In the genomic region with DNA sequence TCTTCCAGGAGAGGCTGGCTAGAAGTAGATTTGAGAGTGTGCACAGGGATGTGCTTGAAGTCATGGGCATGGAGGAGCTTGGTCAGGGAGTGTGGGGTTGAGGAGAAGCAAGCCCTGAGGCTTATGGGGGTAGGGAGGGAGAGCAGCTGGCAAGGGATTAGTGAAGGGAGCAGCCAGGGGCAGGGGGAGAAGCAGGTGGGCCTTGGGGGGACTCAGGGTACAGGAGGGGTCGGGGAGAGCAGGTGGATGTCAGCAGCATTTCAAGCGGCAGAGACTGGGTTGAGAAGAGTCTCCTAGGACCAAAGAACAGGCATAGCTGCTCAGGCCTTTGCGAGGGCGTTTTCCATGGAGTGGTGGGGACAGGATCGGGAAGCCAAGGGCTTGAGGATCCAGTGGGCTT, we compare ENCODE assay signal across 26 cellular contexts. TPM values are rescaled to one million over a fixed set of nuclear protein-coding genes. Genes with fewer than 3 reads are reported as not detected.
DNase-seq lines count a peak whose midpoint lies in the region; ATAC-seq, FAIRE-seq and TF ChIP-seq lines count a peak whose summit lies in the region.
"Had no signal": no experiment of that assay in that cellular context is flagged by ENCODE, and none has a peak within 500 bp of the region (broad histone marks: within the 10 kb centered on the region; RNA-seq: fewer than 3 reads in every experiment).

No MANE protein-coding gene starts in this region.

- H3K9ac ChIP-seq in HepG2 (ENCODE audit: insufficient read depth, low read depth, low read length), result no peak overlapping the region
- H3K9ac ChIP-seq: KMS-11 had no signal

- no peak for TF ChIP-seq EP300 in HepG2 (IDR thresholded peaks at IDR 0.05; ENCODE audit: low read depth in 2 of 2, low read length in 2 of 2)
- TF ChIP-seq EP300 in HepG2 (CRISPR knock-in tag; IDR thresholded peaks at IDR 0.05; ENCODE audit: borderline replicate concordance), result no peak

- POLR2A ChIA-PET in activated CD4-positive, alpha-beta T cell treated with anti-CD3 and anti-CD28 coated beads, Interleukin-2, amount 10 ng/mL, durations not matched to agents 7 days and 5 days (lab: Charles Lee), result no interaction called here
- POLR2A ChIA-PET in OCI-LY7 (lab: Charles Lee) (interaction anchor here (2.5 kb wide), 1 partner anchor 12 kb away, joined by 11 read pairs; no protein-coding TSS in a partner anchor), HepG2 (lab: Yijun Ruan, JAX) (no interaction called here)

- H3K27me3 Mint-ChIP-seq in activated CD4-positive, alpha-beta T cell treated with anti-CD3 and anti-CD28 coated beads, Interleukin-2, amount 10 ng/mL, durations not matched to agents 7 days and 5 days, result no peaks in the 10 kb centered on the region
- H3K27me3 Mint-ChIP-seq in activated CD4-positive, alpha-beta T cell treated with anti-CD3 and anti-CD28 coated beads, Interleukin-2, amount 10 ng/mL, durations not matched to agents 24 days and 14 days, result peaks cover 3% of the 10 kb centered on the region
- peaks cover 4% of the 10 kb centered on the region for H3K27me3 Mint-ChIP-seq in progenitor cell of endocrine pancreas

- in situ Hi-C loops in HepG2 (cut with HindIII; ENCODE audit: extremely low pct_ligation_motif_present, low pct_unique_long_range_greater_than_20kb), result no loop called here

- H3K9me2 ChIP-seq in OCI-LY7 (ENCODE audit: insufficient read depth, low read length), result no peaks in the 10 kb centered on the region

- H3K36me3 Mint-ChIP-seq in activated CD4-positive, alpha-beta T cell treated with anti-CD3 and anti-CD28 coated beads, Interleukin-2, amount 10 ng/mL, durations not matched to agents 7 days and 5 days (ENCODE audit: low read depth), result peaks cover 8% of the 10 kb centered on the region
- peaks cover 10% of the 10 kb centered on the region for H3K36me3 Mint-ChIP-seq in activated CD4-positive, alpha-beta T cell treated with anti-CD3 and anti-CD28 coated beads, Interleukin-2, amount 10 ng/mL, durations not matched to agents 24 days and 14 days (ENCODE audit: low read depth)
- peaks cover 4% of the 10 kb centered on the region for H3K36me3 Mint-ChIP-seq in progenitor cell of endocrine pancreas (ENCODE audit: insufficient read depth)

- 14% methylated on average over 5 of the region's 5 CpGs for WGBS in HepG2 (ENCODE audit: low lambda C conversion rate)

- intact Hi-C loops in activated CD4-positive, alpha-beta T cell treated with anti-CD3 and anti-CD28 coated beads, Interleukin-2, amount 10 ng/mL, durations not matched to agents 24 days and 14 days (cut with micrococcal nuclease), result no loop called here
- intact Hi-C loops in OCI-LY7 (cut with micrococcal nuclease; ENCODE audit: unreplicated experiment), result no loop called here
- intact Hi-C loops in HepG2 (cut with micrococcal nuclease; ENCODE audit: unreplicated experiment), result no loop called here

- TF ChIP-seq CTCF in C4-2B (conservative IDR thresholded peaks at IDR 0.05) (no peak), OCI-LY7 (conservative IDR thresholded peaks at IDR 0.05; ENCODE audit: low read length) (0 out of 2 replicates have a peak, but pooled peaks have one; percentile 16), HepG2 (CRISPR knock-in tag; IDR thresholded peaks at IDR 0.05) (no peak), progenitor cell of endocrine pancreas (IDR thresholded peaks at IDR 0.05; ENCODE audit: unreplicated experiment) (no peak)

- peak; percentile 13 for ATAC-seq in HepG2
- no peak for ATAC-seq in GM21717 (IDR thresholded peaks at IDR 0.05; ENCODE audit: unreplicated experiment)
- ATAC-seq: lower lobe of right lung had no signal

- CTCF ChIA-PET in activated CD4-positive, alpha-beta T cell treated with anti-CD3 and anti-CD28 coated beads, Interleukin-2, amount 10 ng/mL, durations not matched to agents 7 days and 5 days (lab: Charles Lee), result interaction anchor here (1.0 to 27.7 kb wide), 4 partner anchors 9 to 28 kb away, joined by 3 to 930 read pairs (median 4); a partner anchor contains a TSS
- CTCF ChIA-PET in OCI-LY7 (lab: Charles Lee; ENCODE audit: unreplicated experiment) (interaction anchor here (0.7 kb wide), 1 partner anchor 373 kb away, joined by 3 read pairs; no protein-coding TSS in a partner anchor), HepG2 (lab: Yijun Ruan, JAX; ENCODE audit: low intra/inter-chr PET ratio, low total read pairs) (no interaction called here)

- H3K9me3 ChIP-seq in OCI-LY7 (ENCODE audit: low read length) (no peaks in the 10 kb centered on the region), HepG2 (ENCODE audit: low read length) (no peaks in the 10 kb centered on the region)
- H3K9me3 ChIP-seq: BE2C, lower lobe of right lung had no signal

- peak overlapping the region; percentile 51 for H3K27ac ChIP-seq in C4-2B
- no peak overlapping the region for H3K27ac ChIP-seq in OCI-LY7 (ENCODE audit: low read depth, low read length, poor library complexity, severe bottlenecking)
- no peak overlapping the region for H3K27ac ChIP-seq in HepG2 (ENCODE audit: extremely low read length, insufficient read depth, low read length)
- H3K27ac ChIP-seq: KMS-11, lower lobe of right lung, VCaP had no signal

- H3K4me1 ChIP-seq in OCI-LY7 (ENCODE audit: insufficient read depth, low read length, poor library complexity, severe bottlenecking), result peaks cover 12% of the 10 kb centered on the region
- H3K4me1 ChIP-seq in HepG2 (ENCODE audit: insufficient read depth, low read length), result peaks cover 10% of the 10 kb centered on the region
- H3K4me1 ChIP-seq: BE2C, lower lobe of right lung had no signal

- H3K27me3 ChIP-seq in HepG2 (ENCODE audit: control insufficient read depth in 1 of 2, insufficient read depth in 2 of 2, low read length in 2 of 2), result peaks cover 0 to 8% of the 10 kb centered on the region in 2 experiments; a peak in 2 of 5 replicates
- H3K27me3 ChIP-seq: BE2C had no signal

- H3K36me3 ChIP-seq in OCI-LY7 (ENCODE audit: insufficient read depth, low read length) (peaks cover 16% of the 10 kb centered on the region), HepG2 (replicated peaks in 1 of 2; ENCODE audit: control insufficient read depth in 1 of 2, insufficient read depth in 2 of 2, low read length in 2 of 2) (no peaks in the 10 kb centered on the region; a peak in 1 of 5 replicates)

- H3K27ac Mint-ChIP-seq in activated CD4-positive, alpha-beta T cell treated with anti-CD3 and anti-CD28 coated beads, Interleukin-2, amount 10 ng/mL, durations not matched to agents 7 days and 5 days, result peak overlapping the region; percentile 68
- H3K27ac Mint-ChIP-seq in activated CD4-positive, alpha-beta T cell treated with anti-CD3 and anti-CD28 coated beads, Interleukin-2, amount 10 ng/mL, durations not matched to agents 24 days and 14 days, result no peak overlapping the region
- H3K27ac Mint-ChIP-seq in progenitor cell of endocrine pancreas, result no peak overlapping the region

- TF ChIP-seq POLR2A in HepG2 (IDR thresholded peaks at IDR 0.05; ENCODE audit: insufficient read depth in 1 of 2, low read depth in 2 of 2, low read length in 2 of 2), result no peak

- no peak overlapping the region for H3K4me3 Mint-ChIP-seq in activated CD4-positive, alpha-beta T cell treated with anti-CD3 and anti-CD28 coated beads, Interleukin-2, amount 10 ng/mL, durations not matched to agents 7 days and 5 days
- H3K4me3 Mint-ChIP-seq in activated CD4-positive, alpha-beta T cell treated with anti-CD3 and anti-CD28 coated beads, Interleukin-2, amount 10 ng/mL, durations not matched to agents 24 days and 14 days, result no peak overlapping the region
- H3K4me3 Mint-ChIP-seq in progenitor cell of endocrine pancreas (ENCODE audit: low read depth), result no peak overlapping the region

- no peak for DNase-seq in activated CD4-positive, alpha-beta T cell treated with anti-CD3 and anti-CD28 coated beads, Interleukin-2, amount 10 ng/mL, durations not matched to agents 7 days and 5 days
- no peak for DNase-seq in activated CD4-positive, alpha-beta T cell treated with anti-CD3 and anti-CD28 coated beads, Interleukin-2, amount 10 ng/mL, durations not matched to agents 24 days and 14 days
- DNase-seq in OCI-LY7 (ENCODE audit: low spot score) (no peak), HepG2 (ENCODE audit: low spot score) (no peak), progenitor cell of endocrine pancreas (ENCODE audit: low spot score, unreplicated experiment) (no peak), NCI-H345 (lab: John Stamatoyannopoulos, UW) (no peak)
- DNase-seq: activated CD4-positive, alpha-beta T cell treated with anti-CD3 and anti-CD28 coated beads, Interleukin-2, amount 50 U/mL, for 48 hours; BE2C; cortex of kidney; kidney; lower lobe of right lung; NCI-H187; SIG-M5; stimulated activated CD4-positive, alpha-beta T cell treated with anti-CD3 and anti-CD28 coated beads, Interleukin-4, amount 100 ng/mL, for 1 hour had no signal

- H3K4me2 ChIP-seq in OCI-LY7 (ENCODE audit: low read length) (0 out of 2 replicates have a peak overlapping the region, but pooled peaks have one; percentile 0), HepG2 (ENCODE audit: low read depth, low read length) (no peak overlapping the region)
- H3K4me2 ChIP-seq: KMS-11, smooth muscle cell had no signal

- peaks cover 15% of the 10 kb centered on the region for H3K4me1 Mint-ChIP-seq in activated CD4-positive, alpha-beta T cell treated with anti-CD3 and anti-CD28 coated beads, Interleukin-2, amount 10 ng/mL, durations not matched to agents 7 days and 5 days
- peaks cover 8% of the 10 kb centered on the region for H3K4me1 Mint-ChIP-seq in activated CD4-positive, alpha-beta T cell treated with anti-CD3 and anti-CD28 coated beads, Interleukin-2, amount 10 ng/mL, durations not matched to agents 24 days and 14 days
- H3K4me1 Mint-ChIP-seq in progenitor cell of endocrine pancreas (ENCODE audit: low read depth), result no peaks in the 10 kb centered on the region

- H3K4me3 ChIP-seq in OCI-LY7 (ENCODE audit: low read depth, low read length, poor library complexity, severe bottlenecking) (no peak overlapping the region), HepG2 (replicated peaks in 1 of 3; ENCODE audit: insufficient read depth in 1 of 3, low read depth in 2 of 3, low read length in 3 of 3) (no peak overlapping the region)
- H3K4me3 ChIP-seq: lower lobe of right lung, smooth muscle cell had no signal

- no peaks in the 10 kb centered on the region for H4K20me1 ChIP-seq in OCI-LY7 (ENCODE audit: insufficient read depth, low read length)
- H4K20me1 ChIP-seq in HepG2 (ENCODE audit: insufficient read depth, low read length), result no peaks in the 10 kb centered on the region

- BruUV-seq in OCI-LY7 (replicated peaks; lab: Mats Ljungman, UMichigan) (no TSS peak), HepG2 (replicated peaks; lab: Mats Ljungman, UMichigan) (no TSS peak)

- TF ChIP-seq RAD21 in HepG2 (CRISPR knock-in tag; IDR thresholded peaks at IDR 0.05), result no peak

- no peaks in the 10 kb centered on the region for H3K9me3 Mint-ChIP-seq in activated CD4-positive, alpha-beta T cell treated with anti-CD3 and anti-CD28 coated beads, Interleukin-2, amount 10 ng/mL, durations not matched to agents 7 days and 5 days
- no peaks in the 10 kb centered on the region for H3K9me3 Mint-ChIP-seq in activated CD4-positive, alpha-beta T cell treated with anti-CD3 and anti-CD28 coated beads, Interleukin-2, amount 10 ng/mL, durations not matched to agents 24 days and 14 days
- no peaks in the 10 kb centered on the region for H3K9me3 Mint-ChIP-seq in progenitor cell of endocrine pancreas (ENCODE audit: low read depth)

- no peaks in the 10 kb centered on the region for H3K79me2 ChIP-seq in OCI-LY7 (ENCODE audit: insufficient read depth, low read depth, low read length)
- H3K79me2 ChIP-seq in HepG2 (ENCODE audit: insufficient read depth, low read length), result no peaks in the 10 kb centered on the region

- no peak for FAIRE-seq in HepG2 (lab: Jason Lieb, UNC)
- FAIRE-seq: A204.1, endometrium, GM19239, kidney had no signal

- H2AFZ ChIP-seq in OCI-LY7 (ENCODE audit: low read length), result no peak overlapping the region
- no peak overlapping the region for H2AFZ ChIP-seq in HepG2 (ENCODE audit: low read length)

RNA-seq across cellular contexts. Expression of a gene that starts 3.4 kb away (rescaled TPM):
- total RNA-seq in activated CD4-positive, alpha-beta T cell treated with anti-CD3 and anti-CD28 coated beads, Interleukin-2, amount 10 ng/mL, durations not matched to agents 7 days and 5 days, result under 1 TPM; 0.87 to 0.92 TPM
- total RNA-seq in activated CD4-positive, alpha-beta T cell treated with anti-CD3 and anti-CD28 coated beads, Interleukin-2, amount 10 ng/mL, durations not matched to agents 24 days and 14 days, result 0.33 and 0.36 TPM in 2 replicates
- 0.09 TPM in 1 of 2 replicates, not detected in the other for total RNA-seq in OCI-LY7 (2014; rRNA removed; shearing (Covaris generic))
- total RNA-seq in OCI-LY7 (2022) (0.37 and 0.38 TPM in 2 replicates), HepG2 (2016; rRNA removed; fragmentation: Illumina TruSeq; extraction: Trizol) (not detected in 2 replicates), progenitor cell of endocrine pancreas (not detected in 2 replicates)
- not detected in 2 replicates for total RNA-seq in HepG2 (2016; cell fraction: cytosol; rRNA removed; fragmentation: Illumina TruSeq; extraction: Trizol; ENCODE audit: low read depth)
- total RNA-seq in HepG2 (2016; cell fraction: insoluble cytoplasmic fraction; rRNA removed; fragmentation: Illumina TruSeq; extraction: Trizol), result not detected in 2 replicates
- not detected in 2 replicates for total RNA-seq in HepG2 (2016; cell fraction: membrane; rRNA removed; fragmentation: Illumina TruSeq; extraction: Trizol)
- not detected in 2 replicates for total RNA-seq in HepG2 (2016; cell fraction: nucleus; rRNA removed; fragmentation: Illumina TruSeq; extraction: Trizol)
- not detected in 2 replicates for polyA plus RNA-seq in HepG2 (2011; rRNA removed)
- not detected in 2 replicates for polyA plus RNA-seq in HepG2 (2011; cell fraction: cytosol; rRNA removed)
- polyA plus RNA-seq in HepG2 (2011; cell fraction: nucleus; rRNA removed), result 0.17 and 0.26 TPM in 2 replicates
- not detected in 2 replicates for polyA plus RNA-seq in HepG2 (2012)
- polyA plus RNA-seq in HepG2 (2016; cell fraction: cytosol; fragmentation: Illumina TruSeq; extraction: Trizol; ENCODE audit: low read depth), result not detected in 2 replicates
- polyA plus RNA-seq in HepG2 (2016; cell fraction: insoluble cytoplasmic fraction; fragmentation: Illumina TruSeq; extraction: Trizol; ENCODE audit: low read depth), result not detected in 2 replicates
- not detected in 2 replicates for polyA plus RNA-seq in HepG2 (2016; cell fraction: membrane; fragmentation: Illumina TruSeq; extraction: Trizol; ENCODE audit: low read depth)
- polyA plus RNA-seq in HepG2 (2016; cell fraction: nucleus; fragmentation: Illumina TruSeq; extraction: Trizol; ENCODE audit: insufficient read depth, low read depth), result not detected in 2 replicates
- 0.07 TPM in 1 of 2 replicates, not detected in the other for polyA minus RNA-seq in HepG2 (2011; rRNA and poly(A)+ RNA removed; ENCODE audit: low replicate concordance)
- not detected in 2 replicates for polyA minus RNA-seq in HepG2 (2011; cell fraction: cytosol; rRNA and poly(A)+ RNA removed)
- not detected in 2 replicates for polyA minus RNA-seq in HepG2 (2011; cell fraction: nucleus; rRNA and poly(A)+ RNA removed)
- total RNA-seq: fibroblast of lung, kidney, lower lobe of right lung, mucosa of gallbladder, smooth muscle cell had no signal
- polyA plus RNA-seq: fibroblast of lung, smooth muscle cell had no signal

RNA-seq across cellular contexts. Expression of a gene that starts 17.2 kb away (rescaled TPM):
- total RNA-seq in activated CD4-positive, alpha-beta T cell treated with anti-CD3 and anti-CD28 coated beads, Interleukin-2, amount 10 ng/mL, durations not matched to agents 7 days and 5 days, result under 1 TPM; 0.12 to 0.19 TPM
- 0.09 TPM in 2 replicates for total RNA-seq in activated CD4-positive, alpha-beta T cell treated with anti-CD3 and anti-CD28 coated beads, Interleukin-2, amount 10 ng/mL, durations not matched to agents 24 days and 14 days
- 0.35 and 0.57 TPM in 2 replicates for total RNA-seq in OCI-LY7 (2014; rRNA removed; shearing (Covaris generic))
- total RNA-seq in OCI-LY7 (2022), result 1.5 and 2.1 TPM in 2 replicates
- not detected in 2 replicates for total RNA-seq in HepG2 (2016; rRNA removed; fragmentation: Illumina TruSeq; extraction: Trizol)
- not detected in 2 replicates for total RNA-seq in HepG2 (2016; cell fraction: cytosol; rRNA removed; fragmentation: Illumina TruSeq; extraction: Trizol; ENCODE audit: low read depth)
- not detected in 2 replicates for total RNA-seq in HepG2 (2016; cell fraction: insoluble cytoplasmic fraction; rRNA removed; fragmentation: Illumina TruSeq; extraction: Trizol)
- not detected in 2 replicates for total RNA-seq in HepG2 (2016; cell fraction: membrane; rRNA removed; fragmentation: Illumina TruSeq; extraction: Trizol)
- total RNA-seq in HepG2 (2016; cell fraction: nucleus; rRNA removed; fragmentation: Illumina TruSeq; extraction: Trizol), result not detected in 2 replicates
- not detected in 2 replicates for polyA plus RNA-seq in HepG2 (2011; rRNA removed)
- not detected in 2 replicates for polyA plus RNA-seq in HepG2 (2011; cell fraction: cytosol; rRNA removed)
- 0.05 TPM in 1 of 2 replicates, not detected in the other for polyA plus RNA-seq in HepG2 (2011; cell fraction: nucleus; rRNA removed)
- polyA plus RNA-seq in HepG2 (2012), result not detected in 2 replicates
- polyA plus RNA-seq in HepG2 (2016; cell fraction: cytosol; fragmentation: Illumina TruSeq; extraction: Trizol; ENCODE audit: low read depth), result not detected in 2 replicates
- polyA plus RNA-seq in HepG2 (2016; cell fraction: insoluble cytoplasmic fraction; fragmentation: Illumina TruSeq; extraction: Trizol; ENCODE audit: low read depth), result not detected in 2 replicates
- polyA plus RNA-seq in HepG2 (2016; cell fraction: membrane; fragmentation: Illumina TruSeq; extraction: Trizol; ENCODE audit: low read depth), result not detected in 2 replicates
- not detected in 2 replicates for polyA plus RNA-seq in HepG2 (2016; cell fraction: nucleus; fragmentation: Illumina TruSeq; extraction: Trizol; ENCODE audit: insufficient read depth, low read depth)
- not detected in 2 replicates for polyA minus RNA-seq in HepG2 (2011; rRNA and poly(A)+ RNA removed; ENCODE audit: low replicate concordance)
- polyA minus RNA-seq in HepG2 (2011; cell fraction: cytosol; rRNA and poly(A)+ RNA removed), result not detected in 2 replicates
- not detected in 2 replicates for polyA minus RNA-seq in HepG2 (2011; cell fraction: nucleus; rRNA and poly(A)+ RNA removed)
- total RNA-seq in progenitor cell of endocrine pancreas, result not detected in 2 replicates
- total RNA-seq: fibroblast of lung, glomerular endothelial cell, kidney, lower lobe of right lung, mucosa of gallbladder had no signal
- polyA plus RNA-seq: adipose tissue, fibroblast of lung, smooth muscle cell had no signal

RNA-seq across cellular contexts. Expression of a gene that starts 27.4 kb away (rescaled TPM):
- 100 to 1,000 TPM; 315 to 348 TPM for total RNA-seq in activated CD4-positive, alpha-beta T cell treated with anti-CD3 and anti-CD28 coated beads, Interleukin-2, amount 10 ng/mL, durations not matched to agents 7 days and 5 days
- 332 and 340 TPM in 2 replicates for total RNA-seq in activated CD4-positive, alpha-beta T cell treated with anti-CD3 and anti-CD28 coated beads, Interleukin-2, amount 10 ng/mL, durations not matched to agents 24 days and 14 days
- 106 and 112 TPM in 2 replicates for total RNA-seq in OCI-LY7 (2014; rRNA removed; shearing (Covaris generic))
- 318 and 355 TPM in 2 replicates for total RNA-seq in OCI-LY7 (2022)
- total RNA-seq in HepG2 (2016; rRNA removed; fragmentation: Illumina TruSeq; extraction: Trizol), result 20.6 and 21.3 TPM in 2 replicates
- 8.5 and 9.2 TPM in 2 replicates for total RNA-seq in HepG2 (2016; cell fraction: cytosol; rRNA removed; fragmentation: Illumina TruSeq; extraction: Trizol; ENCODE audit: low read depth)
- total RNA-seq in HepG2 (2016; cell fraction: insoluble cytoplasmic fraction; rRNA removed; fragmentation: Illumina TruSeq; extraction: Trizol), result 17.5 and 21.5 TPM in 2 replicates
- total RNA-seq in HepG2 (2016; cell fraction: membrane; rRNA removed; fragmentation: Illumina TruSeq; extraction: Trizol), result 24.6 and 31.5 TPM in 2 replicates
- 22.6 and 23.4 TPM in 2 replicates for total RNA-seq in HepG2 (2016; cell fraction: nucleus; rRNA removed; fragmentation: Illumina TruSeq; extraction: Trizol)
- 12.5 and 18.8 TPM in 2 replicates for polyA plus RNA-seq in HepG2 (2011; rRNA removed)
- polyA plus RNA-seq in HepG2 (2011; cell fraction: cytosol; rRNA removed), result 13.9 and 14.0 TPM in 2 replicates
- polyA plus RNA-seq in HepG2 (2011; cell fraction: nucleus; rRNA removed), result 67.4 and 72.0 TPM in 2 replicates
- 26.5 and 39.5 TPM in 2 replicates for polyA plus RNA-seq in HepG2 (2012)
- polyA plus RNA-seq in HepG2 (2016; cell fraction: cytosol; fragmentation: Illumina TruSeq; extraction: Trizol; ENCODE audit: low read depth), result 10.3 and 12.4 TPM in 2 replicates
- 42.9 and 49.6 TPM in 2 replicates for polyA plus RNA-seq in HepG2 (2016; cell fraction: insoluble cytoplasmic fraction; fragmentation: Illumina TruSeq; extraction: Trizol; ENCODE audit: low read depth)
- polyA plus RNA-seq in HepG2 (2016; cell fraction: membrane; fragmentation: Illumina TruSeq; extraction: Trizol; ENCODE audit: low read depth), result 24.4 and 34.3 TPM in 2 replicates
- 80.5 and 84.1 TPM in 2 replicates for polyA plus RNA-seq in HepG2 (2016; cell fraction: nucleus; fragmentation: Illumina TruSeq; extraction: Trizol; ENCODE audit: insufficient read depth, low read depth)
- 34.0 and 51.8 TPM in 2 replicates for polyA minus RNA-seq in HepG2 (2011; rRNA and poly(A)+ RNA removed; ENCODE audit: low replicate concordance)
- polyA minus RNA-seq in HepG2 (2011; cell fraction: cytosol; rRNA and poly(A)+ RNA removed), result 19.3 and 20.3 TPM in 2 replicates
- 23.4 and 28.1 TPM in 2 replicates for polyA minus RNA-seq in HepG2 (2011; cell fraction: nucleus; rRNA and poly(A)+ RNA removed)
- 70.9 and 72.4 TPM in 2 replicates for total RNA-seq in progenitor cell of endocrine pancreas

RNA-seq across cellular contexts. Expression of a gene that starts 33.7 kb away (rescaled TPM):
- total RNA-seq in activated CD4-positive, alpha-beta T cell treated with anti-CD3 and anti-CD28 coated beads, Interleukin-2, amount 10 ng/mL, durations not matched to agents 7 days and 5 days, result 10 to 100 TPM; 56.6 to 66.4 TPM
- total RNA-seq in activated CD4-positive, alpha-beta T cell treated with anti-CD3 and anti-CD28 coated beads, Interleukin-2, amount 10 ng/mL, durations not matched to agents 24 days and 14 days, result 52.6 and 57.3 TPM in 2 replicates
- total RNA-seq in OCI-LY7 (2014; rRNA removed; shearing (Covaris generic)), result 22.2 and 31.7 TPM in 2 replicates
- total RNA-seq in OCI-LY7 (2022) (30.2 and 46.4 TPM in 2 replicates), HepG2 (2016; rRNA removed; fragmentation: Illumina TruSeq; extraction: Trizol) (8.2 and 15.2 TPM in 2 replicates), progenitor cell of endocrine pancreas (37.3 and 39.8 TPM in 2 replicates)
- 7.6 and 8.1 TPM in 2 replicates for total RNA-seq in HepG2 (2016; cell fraction: cytosol; rRNA removed; fragmentation: Illumina TruSeq; extraction: Trizol; ENCODE audit: low read depth)
- 8.9 and 14.6 TPM in 2 replicates for total RNA-seq in HepG2 (2016; cell fraction: insoluble cytoplasmic fraction; rRNA removed; fragmentation: Illumina TruSeq; extraction: Trizol)
- 17.8 and 17.9 TPM in 2 replicates for total RNA-seq in HepG2 (2016; cell fraction: membrane; rRNA removed; fragmentation: Illumina TruSeq; extraction: Trizol)
- total RNA-seq in HepG2 (2016; cell fraction: nucleus; rRNA removed; fragmentation: Illumina TruSeq; extraction: Trizol), result 13.8 and 17.0 TPM in 2 replicates
- 23.7 and 25.1 TPM in 2 replicates for polyA plus RNA-seq in HepG2 (2011; rRNA removed)
- polyA plus RNA-seq in HepG2 (2011; cell fraction: cytosol; rRNA removed), result 10.1 and 12.4 TPM in 2 replicates
- polyA plus RNA-seq in HepG2 (2011; cell fraction: nucleus; rRNA removed), result 149 and 163 TPM in 2 replicates
- polyA plus RNA-seq in HepG2 (2012), result 11.8 and 16.1 TPM in 2 replicates
- polyA plus RNA-seq in HepG2 (2016; cell fraction: cytosol; fragmentation: Illumina TruSeq; extraction: Trizol; ENCODE audit: low read depth), result 9.7 and 10.4 TPM in 2 replicates
- 7.6 and 10.2 TPM in 2 replicates for polyA plus RNA-seq in HepG2 (2016; cell fraction: insoluble cytoplasmic fraction; fragmentation: Illumina TruSeq; extraction: Trizol; ENCODE audit: low read depth)
- 15.2 and 26.1 TPM in 2 replicates for polyA plus RNA-seq in HepG2 (2016; cell fraction: membrane; fragmentation: Illumina TruSeq; extraction: Trizol; ENCODE audit: low read depth)
- polyA plus RNA-seq in HepG2 (2016; cell fraction: nucleus; fragmentation: Illumina TruSeq; extraction: Trizol; ENCODE audit: insufficient read depth, low read depth), result 43.8 and 44.9 TPM in 2 replicates
- polyA minus RNA-seq in HepG2 (2011; rRNA and poly(A)+ RNA removed; ENCODE audit: low replicate concordance), result 13.8 and 70.3 TPM in 2 replicates
- 4.8 and 5.1 TPM in 2 replicates for polyA minus RNA-seq in HepG2 (2011; cell fraction: cytosol; rRNA and poly(A)+ RNA removed)
- 11.6 and 13.2 TPM in 2 replicates for polyA minus RNA-seq in HepG2 (2011; cell fraction: nucleus; rRNA and poly(A)+ RNA removed)
